Comparison of ENCODE assay signal across 25 cellular contexts in the genomic region with DNA sequence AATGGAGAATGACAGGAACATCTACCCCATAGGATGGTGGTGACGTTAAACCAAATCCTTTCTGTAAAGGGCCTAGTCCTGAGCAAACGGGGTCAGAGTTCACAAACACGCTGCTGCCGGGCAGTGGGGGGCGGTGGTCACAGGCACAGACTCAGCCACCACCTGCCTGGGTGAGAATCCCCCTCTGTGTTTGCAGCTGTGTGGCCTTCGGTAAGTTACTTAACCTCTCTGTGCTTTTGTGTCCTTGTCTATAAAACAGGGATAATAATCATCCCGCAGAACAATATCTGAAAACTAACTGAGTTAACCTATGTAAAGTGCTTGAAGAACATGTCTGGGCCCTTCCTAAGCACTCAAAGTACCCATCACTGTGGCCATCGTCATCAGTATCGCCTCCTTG. TPM values are rescaled to one million over a fixed set of nuclear protein-coding genes. Genes with fewer than 3 reads are reported as not detected.
"Had no signal": no experiment of that assay in that cellular context is flagged by ENCODE, and none has a peak within 500 bp of the region (broad histone marks: within the 10 kb centered on the region; RNA-seq: fewer than 3 reads in every experiment).

No MANE protein-coding gene starts in this region.

- H2AFZ ChIP-seq: parathyroid adenoma had no signal

- FAIRE-seq: colon, islet of Langerhans had no signal

- H3K27me3 ChIP-seq: gastrocnemius medialis, sigmoid colon, tibial nerve, upper lobe of left lung, uterus had no signal

- H3K79me2 ChIP-seq: parathyroid adenoma had no signal

- DNase-seq: effector CD8-positive, alpha-beta T cell; endodermal cell; foreskin fibroblast; gastrocnemius medialis; head of caudate nucleus; hippocampal formation; left colon; mucosa of descending colon; naive B cell; sigmoid colon; spleen; stimulated activated CD4-positive, alpha-beta T cell treated with anti-CD3 and anti-CD28 coated beads, Interleukin-4, amount 100 ng/mL, for 4 hours; stimulated activated naive CD8-positive, alpha-beta T cell treated with anti-CD3 and anti-CD28 coated beads, Interleukin-15, Interleukin-2, amounts not matched to agents 100 U/mL and 50 U/mL, for 24 hours; upper lobe of left lung; uterus had no signal

- H3K4me1 ChIP-seq: parathyroid adenoma, sigmoid colon, uterus had no signal

- ATAC-seq: esophagus mucosa; left colon; mucosa of descending colon; natural killer cell treated with Interleukin-12 subunit alpha and Interleukin-12 subunit beta and Interleukin-15 and Interleukin-18, amount 100 ng/mL, for 72 hours; stimulated activated memory B cell treated with anti-CD40 and anti-IgM and Interleukin-4, amounts not matched to agents 10 μg/mL and 1 μg/mL and 100 μg/mL, for 72 hours; stimulated activated naive CD8-positive, alpha-beta T cell treated with anti-CD3 and anti-CD28 coated beads, Interleukin-15, Interleukin-2, amounts not matched to agents 100 U/mL and 50 U/mL, for 24 hours had no signal

- H3K4me3 ChIP-seq: gastrocnemius medialis, lung, mucosa of descending colon, sigmoid colon, spleen, thoracic aorta, tibial nerve, upper lobe of left lung, uterus had no signal

- H3K36me3 ChIP-seq: gastrocnemius medialis, sigmoid colon, spleen, thoracic aorta, tibial nerve, upper lobe of left lung, uterus had no signal

- H3K9ac ChIP-seq: parathyroid adenoma had no signal

- H3K9me3 ChIP-seq: gastrocnemius medialis, mucosa of descending colon, sigmoid colon, thoracic aorta, tibial nerve, upper lobe of left lung, uterus had no signal

- H3K27ac ChIP-seq: epithelial cell of prostate, parathyroid adenoma, sigmoid colon, spleen, thoracic aorta, tibial nerve, upper lobe of left lung, uterus had no signal

RNA-seq across cellular contexts. Expression of gene PDGFB, which starts 26.0 kb away (rescaled TPM):
- total RNA-seq: natural killer cell treated with Interleukin-12 subunit alpha and Interleukin-12 subunit beta and Interleukin-15 and Interleukin-18, amount 100 ng/mL, for 72 hours had no signal
